In genomic region chr1:116569776-116570357, GRCh38 we compare ENCODE assay signal across 8 cellular contexts. TPM values are rescaled to one million over a fixed set of nuclear protein-coding genes. Genes with fewer than 3 reads are reported as not detected.
DNase-seq lines count a peak whose midpoint lies in the region; ATAC-seq, FAIRE-seq and TF ChIP-seq lines count a peak whose summit lies in the region.

No MANE protein-coding gene starts in this region.

- peaks cover 5% of the 10 kb centered on the region; the same call in 1 of the 2 replicates for H3K9me1 ChIP-seq in IMR-90 (ENCODE audit: insufficient read depth, low read length)

- dilution Hi-C loops in IMR-90 (cut with HindIII; ENCODE audit: low sequenced_read_pairs, unreplicated experiment), result no loop called here

- BruUV-seq in IMR-90 (replicated peaks; lab: Mats Ljungman, UMichigan), result no TSS peak

- POLR2A ChIA-PET in IMR-90 (lab: Charles Lee; ENCODE audit: unreplicated experiment), result no interaction called here
- POLR2A ChIA-PET in activated CD4-positive, alpha-beta memory T cell treated with anti-CD3 and anti-CD28 coated beads, Interleukin-2, amount 10 ng/mL, durations not matched to agents 7 days and 5 days (lab: Charles Lee), result interaction anchor here (0.7 to 5.8 kb wide), 14 partner anchors 12 to 490 kb away, joined by 3 to 48 read pairs (median 6); partner anchors contain the start of gene TTF2

- intact Hi-C loops in IMR-90 (cut with micrococcal nuclease) (loop anchor here (10.0 kb wide), 1 partner anchor 435 kb away; no protein-coding TSS in a partner anchor), vagina (cut with DNase I) (no loop called here)

- 100% methylated on average over 2 of the region's 22 CpGs; no CpG with 5 or more reads in 1 of the 2 experiments for WGBS in IMR-90 (ENCODE audit: extremely low coverage in 2 of 2, insufficient read length in 1 of 2), 2 experiments

- 0 out of 4 replicates have a peak, but pooled peaks cover 0 to under 1% of the 10 kb centered on the region in 2 experiments for H3K79me1 ChIP-seq in IMR-90 (ENCODE audit: low read depth in 1 of 2, low read length in 2 of 2)

- peak overlapping the region; percentile 7 for H2AK9ac ChIP-seq in IMR-90 (replicated peaks; ENCODE audit: low read depth, low read length, poor library complexity)

- H2AK5ac ChIP-seq in IMR-90 (ENCODE audit: low read depth, low read length), result no peak overlapping the region

- no peak overlapping the region for H2BK20ac ChIP-seq in IMR-90 (ENCODE audit: low read depth, low read length)

- no peak overlapping the region for H2BK15ac ChIP-seq in IMR-90 (ENCODE audit: low read depth, low read length)

- peak overlapping the region; percentile 85 for H3K27ac Mint-ChIP-seq in activated CD4-positive, alpha-beta memory T cell treated with anti-CD3 and anti-CD28 coated beads, Interleukin-2, amount 10 ng/mL, durations not matched to agents 7 days and 5 days
- H3K27ac Mint-ChIP-seq in neural crest cell (ENCODE audit: unreplicated experiment), result no peak overlapping the region

- H4K20me1 ChIP-seq in IMR-90 (ENCODE audit: insufficient read depth, low read length), result no peaks in the 10 kb centered on the region

- H3K4ac ChIP-seq in IMR-90 (ENCODE audit: low read depth, low read length), result no peak overlapping the region; the same call in 1 of the 2 replicates

- TF ChIP-seq POLR2A in GM12892 (IDR thresholded peaks at IDR 0.05; ENCODE audit: low read depth, low read length), result peak; percentile 55; the same call in 1 of the 2 replicates
- no peak for TF ChIP-seq POLR2A in IMR-90 (IDR thresholded peaks at IDR 0.05; ENCODE audit: low read depth, low read length)
- TF ChIP-seq POLR2A in vagina (IDR thresholded peaks at IDR 0.05), result no peak

- peak overlapping the region; percentile 89 for H3K4me3 Mint-ChIP-seq in activated CD4-positive, alpha-beta memory T cell treated with anti-CD3 and anti-CD28 coated beads, Interleukin-2, amount 10 ng/mL, durations not matched to agents 7 days and 5 days
- peak overlapping the region; percentile 88 for H3K4me3 Mint-ChIP-seq in neural crest cell

- H2BK5ac ChIP-seq in IMR-90 (ENCODE audit: low read depth, low read length, poor library complexity, severe bottlenecking), result no peak overlapping the region

- in situ Hi-C loops in IMR-90 (cut with MboI; ENCODE audit: low sequenced_read_pairs), result no loop called here

- no peak overlapping the region; the same call in 1 of the 2 replicates for H3K9ac ChIP-seq in IMR-90 (ENCODE audit: low read depth, low read length)

- H3K27ac ChIP-seq in IMR-90 (ENCODE audit: insufficient read depth, low read length) (no peak overlapping the region), vagina (peak overlapping the region; percentile 97)

- H3K27me3 Mint-ChIP-seq in activated CD4-positive, alpha-beta memory T cell treated with anti-CD3 and anti-CD28 coated beads, Interleukin-2, amount 10 ng/mL, durations not matched to agents 7 days and 5 days, result no peaks in the 10 kb centered on the region
- H3K27me3 Mint-ChIP-seq in neural crest cell (ENCODE audit: low read depth), result peaks cover 10% of the 10 kb centered on the region

- no peak overlapping the region for H3K18ac ChIP-seq in IMR-90 (ENCODE audit: low read depth, low read length)

- H3K14ac ChIP-seq in IMR-90 (replicated peaks; ENCODE audit: low read depth, low read length), result no peak overlapping the region

- H3K36me3 ChIP-seq in IMR-90 (ENCODE audit: control insufficient read depth, insufficient read depth, low read length) (no peaks in the 10 kb centered on the region), vagina (no peaks in the 10 kb centered on the region)

- H2BK120ac ChIP-seq in IMR-90 (ENCODE audit: low read depth, low read length), result no peak overlapping the region

- H3K9me3 Mint-ChIP-seq in activated CD4-positive, alpha-beta memory T cell treated with anti-CD3 and anti-CD28 coated beads, Interleukin-2, amount 10 ng/mL, durations not matched to agents 7 days and 5 days, result peaks cover 2% of the 10 kb centered on the region
- peaks cover 2% of the 10 kb centered on the region for H3K9me3 Mint-ChIP-seq in neural crest cell

- H3K4me3 ChIP-seq in IMR-90 (ENCODE audit: insufficient read depth, low read depth, low read length), result peak overlapping the region; percentile 80
- peak overlapping the region; percentile 86 to 93 for H3K4me3 ChIP-seq in vagina

- CTCF ChIA-PET in IMR-90 (lab: Yijun Ruan, JAX), result no interaction called here
- CTCF ChIA-PET in activated CD4-positive, alpha-beta memory T cell treated with anti-CD3 and anti-CD28 coated beads, Interleukin-2, amount 10 ng/mL, durations not matched to agents 7 days and 5 days (lab: Charles Lee), result interaction anchor here (0.7 to 2.0 kb wide), 8 partner anchors 13 to 430 kb away, joined by 3 to 12 read pairs (median 5); no protein-coding TSS in a partner anchor

- H3K4me1 ChIP-seq in IMR-90 (ENCODE audit: control insufficient read depth, insufficient read depth, low read length), result peaks cover 2% of the 10 kb centered on the region; the same call in 1 of the 2 replicates
- peaks cover 30% of the 10 kb centered on the region for H3K4me1 ChIP-seq in vagina

- H3K23ac ChIP-seq in IMR-90 (ENCODE audit: low read depth, low read length), result no peak overlapping the region

- H3K4me2 ChIP-seq in IMR-90 (ENCODE audit: low read depth, low read length), result peak overlapping the region; percentile 62

- H3K4me1 Mint-ChIP-seq in activated CD4-positive, alpha-beta memory T cell treated with anti-CD3 and anti-CD28 coated beads, Interleukin-2, amount 10 ng/mL, durations not matched to agents 7 days and 5 days, result peaks cover 68% of the 10 kb centered on the region
- peaks cover 31% of the 10 kb centered on the region for H3K4me1 Mint-ChIP-seq in neural crest cell

- no peak overlapping the region for H4K5ac ChIP-seq in IMR-90 (ENCODE audit: low read depth, low read length)

- peak overlapping the region; percentile 97 for H2AFZ ChIP-seq in IMR-90 (replicated peaks; ENCODE audit: low read length, poor library complexity)

- H3K9me3 ChIP-seq in IMR-90 (ENCODE audit: control insufficient read depth, insufficient read depth, low read length) (no peaks in the 10 kb centered on the region), vagina (no peaks in the 10 kb centered on the region)

- no peak for TF ChIP-seq RAD21 in IMR-90 (IDR thresholded peaks at IDR 0.05; ENCODE audit: low read length)

- H4K8ac ChIP-seq in IMR-90 (ENCODE audit: low read depth in 2 of 2, low read length in 2 of 2), result no peak overlapping the region

- ATAC-seq in IMR-90 (ENCODE audit: low read depth) (no peak), esophagus mucosa (peak; percentile 33), HG03521 (IDR thresholded peaks at IDR 0.05; ENCODE audit: unreplicated experiment) (no peak), GM18861 (IDR thresholded peaks at IDR 0.05; ENCODE audit: unreplicated experiment) (no peak)

- DNase-seq in GM12892 (ENCODE audit: insufficient read length) (no peak), IMR-90 (no peak), neural crest cell (ENCODE audit: low read depth, low spot score) (no peak), vagina (ENCODE audit: extremely low spot score in 2 of 2) (no peak)
- peak; percentile 64 for DNase-seq in activated CD4-positive, alpha-beta memory T cell treated with anti-CD3 and anti-CD28 coated beads, Interleukin-2, amount 10 ng/mL, durations not matched to agents 7 days and 5 days

- TF ChIP-seq CTCF in IMR-90 (conservative IDR thresholded peaks at IDR 0.05; ENCODE audit: low read depth, low read length) (no peak), neural crest cell (conservative IDR thresholded peaks at IDR 0.05) (no peak), vagina (IDR thresholded peaks at IDR 0.05) (no peak)

- H3K27me3 ChIP-seq in IMR-90 (ENCODE audit: control insufficient read depth, insufficient read depth, low read length), result peaks cover 10% of the 10 kb centered on the region
- H3K27me3 ChIP-seq in vagina, result no peaks in the 10 kb centered on the region

- no peak overlapping the region for H3K56ac ChIP-seq in IMR-90 (ENCODE audit: extremely low read depth, insufficient read depth, low read length)

- H4K91ac ChIP-seq in IMR-90 (ENCODE audit: insufficient read depth, low read depth, low read length), result no peak overlapping the region

- H3K36me3 Mint-ChIP-seq in activated CD4-positive, alpha-beta memory T cell treated with anti-CD3 and anti-CD28 coated beads, Interleukin-2, amount 10 ng/mL, durations not matched to agents 7 days and 5 days (ENCODE audit: low read depth), result peaks cover 46% of the 10 kb centered on the region
- H3K36me3 Mint-ChIP-seq in neural crest cell (ENCODE audit: low read depth), result peaks cover 4% of the 10 kb centered on the region

- FAIRE-seq in GM12892 (lab: Jason Lieb, UNC), result no peak

TF ChIP-seq in IMR-90, 13 proteins besides CTCF, POLR2A, EP300 and RAD21:
- TF ChIP-seq FOS (IDR thresholded peaks at IDR 0.05; ENCODE audit: low read depth, low read length), result no peak
- TF ChIP-seq MXI1 (IDR thresholded peaks at IDR 0.05; ENCODE audit: borderline replicate concordance, low read depth, low read length), result no peak

RNA-seq across cellular contexts. Expression of gene CD58, which starts 1.0 kb away (rescaled TPM):
- polyA plus RNA-seq in GM12892 (2012; ENCODE audit: missing spikeins), result 172 TPM
- 5.4 and 6.4 TPM in 2 replicates for total RNA-seq in IMR-90 (2012; rRNA removed)
- 3.8 and 5.7 TPM in 2 replicates for polyA plus RNA-seq in IMR-90 (2012; rRNA removed)
- 1.4 and 1.6 TPM in 2 replicates for polyA plus RNA-seq in IMR-90 (2012; cell fraction: cytosol; rRNA removed)
- polyA plus RNA-seq in IMR-90 (2012; cell fraction: nucleus; rRNA removed; ENCODE audit: low replicate concordance), result 0.54 and 4.5 TPM in 2 replicates
- total RNA-seq in activated CD4-positive, alpha-beta memory T cell treated with anti-CD3 and anti-CD28 coated beads, Interleukin-2, amount 10 ng/mL, durations not matched to agents 7 days and 5 days, result 10 to 100 TPM; 55.2 to 59.7 TPM
- 19.8 TPM for total RNA-seq in esophagus mucosa
- total RNA-seq in neural crest cell, result 7.1 and 9.0 TPM in 2 replicates
- 54.5 TPM for total RNA-seq in vagina
